Comparison of ENCODE assay signal across 8 cellular contexts in the genomic region with DNA sequence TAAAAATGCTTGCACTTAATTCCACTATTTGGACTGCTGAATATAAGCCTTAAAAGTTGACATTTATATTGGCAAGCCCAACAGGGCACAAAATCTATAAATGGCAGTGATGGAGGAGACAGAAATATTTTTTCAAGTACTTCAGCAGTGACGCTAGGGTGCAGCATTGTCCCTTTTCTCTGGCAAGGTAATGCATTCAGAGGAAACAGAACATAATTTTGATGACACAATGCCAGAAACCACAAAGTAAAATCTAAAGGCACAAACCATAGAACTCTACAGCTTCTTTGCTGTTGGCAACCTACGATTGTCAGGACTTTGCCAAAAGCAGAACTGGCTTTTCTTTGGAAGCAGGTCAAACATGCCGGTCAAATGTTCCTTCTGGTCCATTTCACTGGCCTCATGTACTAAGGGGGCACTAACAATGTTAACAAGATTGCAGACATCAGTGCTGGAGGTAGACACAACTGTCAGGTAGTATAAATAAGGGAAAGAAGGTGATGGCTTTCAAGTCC. TPM values are rescaled to one million over a fixed set of nuclear protein-coding genes. Genes with fewer than 3 reads are reported as not detected.
DNase-seq lines count a peak whose midpoint lies in the region; ATAC-seq lines count a peak whose summit lies in the region.

No MANE protein-coding gene starts in this region.

- DNase-seq in AML-193 (lab: John Stamatoyannopoulos, UW) (peak; percentile 93), NCI-H748 (lab: John Stamatoyannopoulos, UW; ENCODE audit: unreplicated experiment) (peak; percentile 73), dermis microvascular lymphatic vessel endothelial cell (ENCODE audit: low read depth in 2 of 2) (peak; percentile 89 to 92), medulla oblongata (ENCODE audit: extremely low spot score) (peak; percentile 86)
- DNase-seq in activated CD4-positive, alpha-beta T cell treated with anti-CD3 and anti-CD28 coated beads, Interleukin-2, amount 50 U/mL, for 1 hour: peak; percentile 77
- peak; percentile 27 to 71 for DNase-seq in stimulated activated CD8-positive, alpha-beta memory T cell treated with anti-CD3 and anti-CD28 coated beads, Interleukin-15, amount 100 ng/mL, for 4 hours (ENCODE audit: low read depth in 2 of 2)

- ATAC-seq in GM18909 (IDR thresholded peaks at IDR 0.05; ENCODE audit: poor library complexity, unreplicated experiment): peak; percentile 63
- peak; percentile 66 for ATAC-seq in HG03354 (IDR thresholded peaks at IDR 0.05; ENCODE audit: poor library complexity, severe bottlenecking, unreplicated experiment)

RNA-seq across cellular contexts. Expression of a gene that starts 30.9 kb away (rescaled TPM):
- total RNA-seq in dermis microvascular lymphatic vessel endothelial cell: 8.0 and 9.4 TPM in 2 replicates

Comparison
In these comparisons a context has a peak if more than half of its experiments do, and no peak if none do; other contexts are left out.
1. Peak in every context shown above with its lines: DNase-seq and ATAC-seq.